In the genomic region with DNA sequence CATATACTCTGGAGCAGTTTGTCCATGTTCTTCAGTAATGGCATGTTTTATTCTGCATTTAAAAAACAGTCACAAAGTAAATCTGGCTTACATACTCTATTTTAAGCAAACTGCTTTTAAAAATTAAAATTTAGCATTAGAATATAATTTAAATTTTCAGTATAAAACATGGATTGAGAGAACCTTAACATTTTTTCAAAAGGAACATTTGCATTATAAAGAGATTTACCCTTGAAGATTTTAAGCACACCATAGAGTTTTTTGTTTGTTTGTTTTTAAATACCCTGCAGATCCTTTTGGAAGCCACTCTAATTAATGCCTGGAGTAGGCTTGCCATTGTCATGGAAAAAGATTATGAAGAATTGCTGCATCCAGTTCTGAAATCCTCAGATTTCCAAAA, we compare ENCODE assay signal across 28 cellular contexts.
"Had no signal": no experiment of that assay in that cellular context is flagged by ENCODE, and none has a peak within 500 bp of the region (broad histone marks: within the 10 kb centered on the region; RNA-seq: fewer than 3 reads in every experiment).

No MANE protein-coding gene starts in this region.

- H3K4me3 Mint-ChIP-seq: dendritic cell treated with granulocyte-macrophage colony-stimulating factor and Interleukin-4, amounts not matched to agents 40 ng/mL and 50 ng/mL, for 4 days; immature natural killer cell; naive thymus-derived CD8-positive, alpha-beta T cell; nephron progenitor cell; stimulated activated memory B cell treated with anti-CD40 and anti-IgM and Interleukin-4, amounts not matched to agents 10 μg/mL and 1 μg/mL and 100 μg/mL, for 72 hours had no signal

- H3K4me1 ChIP-seq: colonic mucosa, foreskin keratinocyte, testis had no signal

- H3K27ac ChIP-seq: colonic mucosa, esophagus muscularis mucosa, foreskin keratinocyte, gastroesophageal sphincter, heart left ventricle, hepatocyte, lower lobe of right lung, ovary, psoas muscle, sigmoid colon, testis, tibial nerve, upper lobe of left lung had no signal

- ATAC-seq: foreskin keratinocyte; gastroesophageal sphincter; heart left ventricle; left ventricle myocardium superior; lower lobe of right lung; naive thymus-derived CD8-positive, alpha-beta T cell; psoas muscle; right cardiac atrium; stimulated activated memory B cell treated with anti-CD40 and anti-IgM and Interleukin-4, amounts not matched to agents 10 μg/mL and 1 μg/mL and 100 μg/mL, for 72 hours; stimulated activated naive CD8-positive, alpha-beta T cell treated with anti-CD3 and anti-CD28 coated beads, Interleukin-15, Interleukin-2, amounts not matched to agents 100 U/mL and 50 U/mL, for 24 hours had no signal

- H3K4me2 ChIP-seq: hepatocyte had no signal

- H3K4me3 ChIP-seq: colonic mucosa, esophagus muscularis mucosa, gastroesophageal sphincter, heart left ventricle, hepatocyte, lower lobe of right lung, ovary, psoas muscle, sigmoid colon, testis, tibial nerve, upper lobe of left lung had no signal

- H3K27me3 Mint-ChIP-seq: dendritic cell treated with granulocyte-macrophage colony-stimulating factor and Interleukin-4, amounts not matched to agents 40 ng/mL and 50 ng/mL, for 4 days; naive thymus-derived CD8-positive, alpha-beta T cell; stimulated activated memory B cell treated with anti-CD40 and anti-IgM and Interleukin-4, amounts not matched to agents 10 μg/mL and 1 μg/mL and 100 μg/mL, for 72 hours had no signal

- H3K9me3 ChIP-seq: colonic mucosa, esophagus muscularis mucosa, gastroesophageal sphincter, heart left ventricle, lower lobe of right lung, ovary, psoas muscle, sigmoid colon, testis, tibial nerve, upper lobe of left lung had no signal

- H3K36me3 ChIP-seq: gastroesophageal sphincter, lower lobe of right lung, ovary, sigmoid colon, upper lobe of left lung had no signal

- H3K9me3 Mint-ChIP-seq: dendritic cell treated with granulocyte-macrophage colony-stimulating factor and Interleukin-4, amounts not matched to agents 40 ng/mL and 50 ng/mL, for 4 days; immature natural killer cell; naive thymus-derived CD8-positive, alpha-beta T cell; nephron progenitor cell; stimulated activated memory B cell treated with anti-CD40 and anti-IgM and Interleukin-4, amounts not matched to agents 10 μg/mL and 1 μg/mL and 100 μg/mL, for 72 hours had no signal

- H3K27me3 ChIP-seq: colonic mucosa, esophagus muscularis mucosa, foreskin keratinocyte, gastroesophageal sphincter, heart left ventricle, hepatocyte, ovary, sigmoid colon, testis, tibial nerve, upper lobe of left lung had no signal

- FAIRE-seq: endothelial cell of umbilical vein, urothelium cell line had no signal

- DNase-seq: colonic mucosa; effector memory CD4-positive, alpha-beta T cell; foreskin keratinocyte; heart left ventricle; immature natural killer cell; left ventricle myocardium superior; lower lobe of right lung; naive thymus-derived CD8-positive, alpha-beta T cell; nephron progenitor cell; occipital lobe; ovary; posterior cingulate gyrus; psoas muscle; right cardiac atrium; sigmoid colon; stimulated activated CD4-positive, alpha-beta T cell treated with anti-CD3 and anti-CD28 coated beads, Interleukin-4, amount 100 ng/mL, for 4 hours; stimulated activated naive CD8-positive, alpha-beta T cell treated with anti-CD3 and anti-CD28 coated beads, Interleukin-15, Interleukin-2, amounts not matched to agents 100 U/mL and 50 U/mL, for 24 hours; substantia nigra; testis; upper lobe of left lung had no signal

- H2AFZ ChIP-seq: hepatocyte had no signal
